Comparison of ENCODE assay signal across 5 cellular contexts in genomic region chr22:25344366-25344765, GRCh38.
DNase-seq lines count a peak whose midpoint lies in the region; TF ChIP-seq lines count a peak whose summit lies in the region.
"Not testable (repeated sequence)": the region's sequence is repeated elsewhere in the genome, so short reads cannot be mapped to it uniquely, and the experiment has no call there.

No MANE protein-coding gene starts in this region.

- DNase-seq in NCI-H748 (lab: John Stamatoyannopoulos, UW; ENCODE audit: unreplicated experiment) (peak; percentile 38), osteocyte (ENCODE audit: extremely low spot score, unreplicated experiment) (peak; percentile 72), sigmoid colon (peak; percentile 32)

- peak overlapping the region; percentile 43 for H3K4me2 ChIP-seq in BLaER1
- peak overlapping the region in 6 of 11 experiments; percentile 9 to 49 (median 45); a peak in 7 of 22 replicates for H3K4me2 ChIP-seq in BLaER1 treated with 17β-estradiol and CSF1 and Interleukin-3, amounts not matched to agents 10 nM and 100 nM

- H3K27me3 Mint-ChIP-seq in osteocyte (ENCODE audit: unreplicated experiment) = not testable (repeated sequence)

- not testable (repeated sequence) for H3K27ac Mint-ChIP-seq in osteocyte (ENCODE audit: unreplicated experiment)

- H3K4me3 ChIP-seq in BLaER1; BLaER1 treated with 17β-estradiol and CSF1 and Interleukin-3, amounts not matched to agents 10 nM and 100 nM; sigmoid colon: not testable (repeated sequence)

- WGBS in sigmoid colon, 2 donors = 92 to 93% methylated on average over 10 of the region's 10 CpGs

- TF ChIP-seq CTCF in osteocyte (IDR thresholded peaks at IDR 0.05); sigmoid colon (IDR thresholded peaks at IDR 0.05): not testable (repeated sequence)

- H3K36me3 ChIP-seq in BLaER1 (peaks cover 44% of the 10 kb centered on the region), sigmoid colon (peaks cover 0 to 18% (median 0%) of the 10 kb centered on the region in 4 donors)
- H3K36me3 ChIP-seq in BLaER1 treated with 17β-estradiol and CSF1 and Interleukin-3, amounts not matched to agents 10 nM and 100 nM = peaks cover 19 to 44% (median 31%) of the 10 kb centered on the region in 11 experiments

- peaks cover 20% of the 10 kb centered on the region for H3K4me1 ChIP-seq in BLaER1
- peaks cover 0 to 20% (median 10%) of the 10 kb centered on the region in 10 experiments; a peak in 11 of 20 replicates for H3K4me1 ChIP-seq in BLaER1 treated with 17β-estradiol and CSF1 and Interleukin-3, amounts not matched to agents 10 nM and 100 nM
- not testable (repeated sequence) for H3K4me1 ChIP-seq in sigmoid colon

- H3K9ac ChIP-seq in BLaER1; BLaER1 treated with 17β-estradiol and CSF1 and Interleukin-3, amounts not matched to agents 10 nM and 100 nM: not testable (repeated sequence)

- peaks cover 13% of the 10 kb centered on the region for H3K4me1 Mint-ChIP-seq in osteocyte (ENCODE audit: unreplicated experiment)

- intact Hi-C loops in sigmoid colon (cut with DNase I) = not testable (repeated sequence)

- not testable (repeated sequence) for H3K4me3 Mint-ChIP-seq in osteocyte (ENCODE audit: unreplicated experiment)

- not testable (repeated sequence) for H3K27me3 ChIP-seq in BLaER1; BLaER1 treated with 17β-estradiol and CSF1 and Interleukin-3, amounts not matched to agents 10 nM and 100 nM; sigmoid colon

- H4K20me1 ChIP-seq in BLaER1; BLaER1 treated with 17β-estradiol and CSF1 and Interleukin-3, amounts not matched to agents 10 nM and 100 nM: not testable (repeated sequence)

- not testable (repeated sequence) for TF ChIP-seq EP300 in sigmoid colon (IDR thresholded peaks at IDR 0.05)

- not testable (repeated sequence) for H3K27ac ChIP-seq in BLaER1; BLaER1 treated with 17β-estradiol and CSF1 and Interleukin-3, amounts not matched to agents 10 nM and 100 nM; sigmoid colon

- not testable (repeated sequence) for H3K9me3 Mint-ChIP-seq in osteocyte (ENCODE audit: unreplicated experiment)

- not testable (repeated sequence) for H3K36me3 Mint-ChIP-seq in osteocyte (ENCODE audit: unreplicated experiment)

- peaks cover 21% of the 10 kb centered on the region; the same call in 1 of the 2 replicates for H3K9me3 ChIP-seq in BLaER1
- peaks cover 0 to 32% (median 18%) of the 10 kb centered on the region in 11 experiments; a peak in 14 of 22 replicates for H3K9me3 ChIP-seq in BLaER1 treated with 17β-estradiol and CSF1 and Interleukin-3, amounts not matched to agents 10 nM and 100 nM (replicated peaks in 1 of 11)
- not testable (repeated sequence) for H3K9me3 ChIP-seq in sigmoid colon

- not testable (repeated sequence) for TF ChIP-seq POLR2A in sigmoid colon (IDR thresholded peaks at IDR 0.05)
